ENCODE assay signal across 1 cellular context in genomic region chr6:111572216-111572706, GRCh38.
TF ChIP-seq lines count a peak whose summit lies in the region.

No MANE protein-coding gene starts in this region.

TF ChIP-seq in HepG2, 621 proteins besides CTCF, POLR2A, EP300 and RAD21 (continued from another document and continues in another):
- TF ChIP-seq, protein P1, sequence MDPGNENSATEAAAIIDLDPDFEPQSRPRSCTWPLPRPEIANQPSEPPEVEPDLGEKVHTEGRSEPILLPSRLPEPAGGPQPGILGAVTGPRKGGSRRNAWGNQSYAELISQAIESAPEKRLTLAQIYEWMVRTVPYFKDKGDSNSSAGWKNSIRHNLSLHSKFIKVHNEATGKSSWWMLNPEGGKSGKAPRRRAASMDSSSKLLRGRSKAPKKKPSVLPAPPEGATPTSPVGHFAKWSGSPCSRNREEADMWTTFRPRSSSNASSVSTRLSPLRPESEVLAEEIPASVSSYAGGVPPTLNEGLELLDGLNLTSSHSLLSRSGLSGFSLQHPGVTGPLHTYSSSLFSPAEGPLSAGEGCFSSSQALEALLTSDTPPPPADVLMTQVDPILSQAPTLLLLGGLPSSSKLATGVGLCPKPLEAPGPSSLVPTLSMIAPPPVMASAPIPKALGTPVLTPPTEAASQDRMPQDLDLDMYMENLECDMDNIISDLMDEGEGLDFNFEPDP (CRISPR knock-in tag; conservative IDR thresholded peaks at IDR 0.05), result no peak
- TF ChIP-seq KMT2B (CRISPR knock-in tag; IDR thresholded peaks at IDR 0.05), result peak; percentile 35; the same call in 1 of the 2 replicates
- TF ChIP-seq ZHX2 (IDR thresholded peaks at IDR 0.05; ENCODE audit: low read depth), result peak; percentile 96
- no peak for TF ChIP-seq ZHX2 (CRISPR knock-in tag; IDR thresholded peaks at IDR 0.05; ENCODE audit: borderline replicate concordance)
- TF ChIP-seq ZNF350 (CRISPR knock-in tag; IDR thresholded peaks at IDR 0.05; ENCODE audit: borderline replicate concordance, low read depth), result no peak
- TF ChIP-seq REPIN1 (CRISPR knock-in tag; IDR thresholded peaks at IDR 0.05; ENCODE audit: borderline replicate concordance, low read depth), result no peak; the same call in 1 of the 2 replicates
- TF ChIP-seq GATAD2A (CRISPR knock-in tag; IDR thresholded peaks at IDR 0.05), result peak; percentile 90
- TF ChIP-seq ETV5 (CRISPR knock-in tag; IDR thresholded peaks at IDR 0.05; ENCODE audit: borderline replicate concordance), result peak; percentile 77; the same call in 1 of the 2 replicates
- TF ChIP-seq PPARG (CRISPR knock-in tag; conservative IDR thresholded peaks at IDR 0.05), result peak; percentile 81
- peak in 1 of 2 experiments; percentile 58; a peak in 1 of 4 replicates for TF ChIP-seq KLF16 (CRISPR knock-in tag; IDR thresholded peaks at IDR 0.05)
- no peak for TF ChIP-seq MXI1 (IDR thresholded peaks at IDR 0.05; ENCODE audit: borderline replicate concordance, low read depth, low read length)
- no peak for TF ChIP-seq CSRNP1 (CRISPR knock-in tag; IDR thresholded peaks at IDR 0.05)
- TF ChIP-seq HMGXB4 (CRISPR knock-in tag; IDR thresholded peaks at IDR 0.05; ENCODE audit: borderline replicate concordance in 1 of 2, low read depth in 1 of 2), result peak; percentile 47 to 52; a peak in 1 of 4 replicates
- no peak for TF ChIP-seq ZNF784 (CRISPR knock-in tag; IDR thresholded peaks at IDR 0.05; ENCODE audit: borderline replicate concordance)
- TF ChIP-seq, protein P2, sequence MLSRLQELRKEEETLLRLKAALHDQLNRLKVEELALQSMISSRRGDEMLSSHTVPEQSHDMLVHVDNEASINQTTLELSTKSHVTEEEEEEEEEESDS (CRISPR knock-in tag; IDR thresholded peaks at IDR 0.05; ENCODE audit: borderline replicate concordance), result no peak
- no peak for TF ChIP-seq ZNF33B (CRISPR knock-in tag; IDR thresholded peaks at IDR 0.05)
- TF ChIP-seq, protein P3, sequence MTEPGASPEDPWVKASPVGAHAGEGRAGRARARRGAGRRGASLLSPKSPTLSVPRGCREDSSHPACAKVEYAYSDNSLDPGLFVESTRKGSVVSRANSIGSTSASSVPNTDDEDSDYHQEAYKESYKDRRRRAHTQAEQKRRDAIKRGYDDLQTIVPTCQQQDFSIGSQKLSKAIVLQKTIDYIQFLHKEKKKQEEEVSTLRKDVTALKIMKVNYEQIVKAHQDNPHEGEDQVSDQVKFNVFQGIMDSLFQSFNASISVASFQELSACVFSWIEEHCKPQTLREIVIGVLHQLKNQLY (CRISPR knock-in tag; IDR thresholded peaks at IDR 0.05), result peak; percentile 78
- peak; percentile 89 for TF ChIP-seq YY1 (IDR thresholded peaks at IDR 0.05; ENCODE audit: insufficient read depth, insufficient replicate concordance, low read depth, low read length)
- TF ChIP-seq NR2F1 (CRISPR knock-in tag; IDR thresholded peaks at IDR 0.05), result peak in 1 of 2 experiments; percentile 52; a peak in 1 of 4 replicates
- TF ChIP-seq ZNF431 (CRISPR knock-in tag; IDR thresholded peaks at IDR 0.05; ENCODE audit: borderline replicate concordance, low read depth), result no peak; the same call in 1 of the 2 replicates
- no peak for TF ChIP-seq MAFG (CRISPR knock-in tag; IDR thresholded peaks at IDR 0.05)
- TF ChIP-seq, protein P4, sequence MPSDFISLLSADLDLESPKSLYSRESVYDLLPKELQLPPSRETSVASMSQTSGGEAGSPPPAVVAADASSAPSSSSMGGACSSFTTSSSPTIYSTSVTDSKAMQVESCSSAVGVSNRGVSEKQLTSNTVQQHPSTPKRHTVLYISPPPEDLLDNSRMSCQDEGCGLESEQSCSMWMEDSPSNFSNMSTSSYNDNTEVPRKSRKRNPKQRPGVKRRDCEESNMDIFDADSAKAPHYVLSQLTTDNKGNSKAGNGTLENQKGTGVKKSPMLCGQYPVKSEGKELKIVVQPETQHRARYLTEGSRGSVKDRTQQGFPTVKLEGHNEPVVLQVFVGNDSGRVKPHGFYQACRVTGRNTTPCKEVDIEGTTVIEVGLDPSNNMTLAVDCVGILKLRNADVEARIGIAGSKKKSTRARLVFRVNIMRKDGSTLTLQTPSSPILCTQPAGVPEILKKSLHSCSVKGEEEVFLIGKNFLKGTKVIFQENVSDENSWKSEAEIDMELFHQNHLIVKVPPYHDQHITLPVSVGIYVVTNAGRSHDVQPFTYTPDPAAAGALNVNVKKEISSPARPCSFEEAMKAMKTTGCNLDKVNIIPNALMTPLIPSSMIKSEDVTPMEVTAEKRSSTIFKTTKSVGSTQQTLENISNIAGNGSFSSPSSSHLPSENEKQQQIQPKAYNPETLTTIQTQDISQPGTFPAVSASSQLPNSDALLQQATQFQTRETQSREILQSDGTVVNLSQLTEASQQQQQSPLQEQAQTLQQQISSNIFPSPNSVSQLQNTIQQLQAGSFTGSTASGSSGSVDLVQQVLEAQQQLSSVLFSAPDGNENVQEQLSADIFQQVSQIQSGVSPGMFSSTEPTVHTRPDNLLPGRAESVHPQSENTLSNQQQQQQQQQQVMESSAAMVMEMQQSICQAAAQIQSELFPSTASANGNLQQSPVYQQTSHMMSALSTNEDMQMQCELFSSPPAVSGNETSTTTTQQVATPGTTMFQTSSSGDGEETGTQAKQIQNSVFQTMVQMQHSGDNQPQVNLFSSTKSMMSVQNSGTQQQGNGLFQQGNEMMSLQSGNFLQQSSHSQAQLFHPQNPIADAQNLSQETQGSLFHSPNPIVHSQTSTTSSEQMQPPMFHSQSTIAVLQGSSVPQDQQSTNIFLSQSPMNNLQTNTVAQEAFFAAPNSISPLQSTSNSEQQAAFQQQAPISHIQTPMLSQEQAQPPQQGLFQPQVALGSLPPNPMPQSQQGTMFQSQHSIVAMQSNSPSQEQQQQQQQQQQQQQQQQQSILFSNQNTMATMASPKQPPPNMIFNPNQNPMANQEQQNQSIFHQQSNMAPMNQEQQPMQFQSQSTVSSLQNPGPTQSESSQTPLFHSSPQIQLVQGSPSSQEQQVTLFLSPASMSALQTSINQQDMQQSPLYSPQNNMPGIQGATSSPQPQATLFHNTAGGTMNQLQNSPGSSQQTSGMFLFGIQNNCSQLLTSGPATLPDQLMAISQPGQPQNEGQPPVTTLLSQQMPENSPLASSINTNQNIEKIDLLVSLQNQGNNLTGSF (CRISPR knock-in tag; IDR thresholded peaks at IDR 0.05), result no peak
- no peak for TF ChIP-seq CBX1 (IDR thresholded peaks at IDR 0.05; ENCODE audit: low read depth)
- TF ChIP-seq CAMTA2 (CRISPR knock-in tag; IDR thresholded peaks at IDR 0.05; ENCODE audit: borderline replicate concordance), result no peak
- TF ChIP-seq ZNF280B (CRISPR knock-in tag; IDR thresholded peaks at IDR 0.05; ENCODE audit: borderline replicate concordance), result no peak
- no peak for TF ChIP-seq SRSF9 (IDR thresholded peaks at IDR 0.05; ENCODE audit: borderline replicate concordance, insufficient read depth, low read depth, low read length, poor library complexity, severe bottlenecking)
- TF ChIP-seq HNF4A (CRISPR knock-in tag; IDR thresholded peaks at IDR 0.05), result peak; percentile 98
- TF ChIP-seq, protein P5, sequence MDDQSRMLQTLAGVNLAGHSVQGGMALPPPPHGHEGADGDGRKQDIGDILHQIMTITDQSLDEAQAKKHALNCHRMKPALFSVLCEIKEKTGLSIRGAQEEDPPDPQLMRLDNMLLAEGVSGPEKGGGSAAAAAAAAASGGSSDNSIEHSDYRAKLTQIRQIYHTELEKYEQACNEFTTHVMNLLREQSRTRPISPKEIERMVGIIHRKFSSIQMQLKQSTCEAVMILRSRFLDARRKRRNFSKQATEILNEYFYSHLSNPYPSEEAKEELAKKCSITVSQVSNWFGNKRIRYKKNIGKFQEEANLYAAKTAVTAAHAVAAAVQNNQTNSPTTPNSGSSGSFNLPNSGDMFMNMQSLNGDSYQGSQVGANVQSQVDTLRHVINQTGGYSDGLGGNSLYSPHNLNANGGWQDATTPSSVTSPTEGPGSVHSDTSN (CRISPR knock-in tag; IDR thresholded peaks at IDR 0.05; ENCODE audit: borderline replicate concordance), result no peak
- TF ChIP-seq PITX1 (CRISPR knock-in tag; IDR thresholded peaks at IDR 0.05), result no peak
